In genomic region chrX:53284684-53285447, GRCh38 we compare ENCODE assay signal across 8 cellular contexts. TPM values are rescaled to one million over a fixed set of nuclear protein-coding genes. Genes with fewer than 3 reads are reported as not detected.
DNase-seq lines count a peak whose midpoint lies in the region; FAIRE-seq and TF ChIP-seq lines count a peak whose summit lies in the region.

No MANE protein-coding gene starts in this region.

- TF ChIP-seq CTCF in D721Med (IDR thresholded peaks at IDR 0.05; ENCODE audit: insufficient read depth, missing control alignments) (peak; percentile 50), neural crest cell (conservative IDR thresholded peaks at IDR 0.05) (peak; percentile 69)

- H3K4me1 ChIP-seq in HAP-1, result peaks cover 7% of the 10 kb centered on the region

- no peaks in the 10 kb centered on the region for H3K36me3 ChIP-seq in HAP-1 (replicated peaks)

- H3K4me3 ChIP-seq in HAP-1, result no peak overlapping the region

- peak overlapping the region; percentile 58 for H3K27ac Mint-ChIP-seq in neural crest cell (ENCODE audit: unreplicated experiment)

- H3K9me3 Mint-ChIP-seq in neural crest cell, result no peaks in the 10 kb centered on the region

- H3K9me3 ChIP-seq in HAP-1, result no peaks in the 10 kb centered on the region

- DNase-seq in D721Med (ENCODE audit: insufficient read length, low spot score), result peak; percentile 25
- peak; percentile 39 to 81 for DNase-seq in HAP-1 (ENCODE audit: low spot score in 2 of 2)
- DNase-seq in NCI-H69 (lab: John Stamatoyannopoulos, UW), result peak; percentile 85
- DNase-seq in activated T-cell treated with anti-CD3 and anti-CD28 coated beads, Interleukin-2, amount 50 U/mL, for 1 hour, result peak; percentile 65
- DNase-seq in fibroblast of gingiva (ENCODE audit: low read depth), result peak; percentile 20
- peak; percentile 59 for DNase-seq in neural crest cell (ENCODE audit: low read depth, low spot score)
- peak; percentile 54 for DNase-seq in ureter (ENCODE audit: low spot score)
- DNase-seq in HCEC 1CT, result no peak

- no peaks in the 10 kb centered on the region for H3K27me3 ChIP-seq in HAP-1 (ENCODE audit: low read depth)

- no peak for FAIRE-seq in D721Med (lab: Jason Lieb, UNC)

- H3K4me3 Mint-ChIP-seq in neural crest cell, result no peak overlapping the region

- in situ Hi-C loops in HAP-1 (cut with MboI; ENCODE audit: low sequenced_read_pairs), result no loop called here

- no peaks in the 10 kb centered on the region for H3K27me3 Mint-ChIP-seq in neural crest cell (ENCODE audit: low read depth)

- H3K4me1 Mint-ChIP-seq in neural crest cell, result peaks cover 39% of the 10 kb centered on the region

- no peaks in the 10 kb centered on the region for H3K36me3 Mint-ChIP-seq in neural crest cell (ENCODE audit: low read depth)

RNA-seq across cellular contexts. Expression of gene IQSEC2, which starts 3.5 kb away (rescaled TPM):
- total RNA-seq in neural crest cell (0.96 and 1.7 TPM in 2 replicates), ureter (31.7 TPM)

RNA-seq across cellular contexts. Expression of gene KDM5C, which starts 59.9 kb away (rescaled TPM):
- total RNA-seq in neural crest cell (94.9 and 98.7 TPM in 2 replicates), ureter (163 TPM)

Comparison
In these comparisons a context has a peak if more than half of its experiments do, and no peak if none do; other contexts are left out.
1. RNA of gene IQSEC2, which starts 3.5 kb away (total RNA-seq): 31.7 TPM in ureter (single experiment); 0.96 to 1.7 TPM in neural crest cell; every median in the first group is over 10 times any median in the second.